8 cellular contexts compared by ENCODE assay signal in the genomic region with DNA sequence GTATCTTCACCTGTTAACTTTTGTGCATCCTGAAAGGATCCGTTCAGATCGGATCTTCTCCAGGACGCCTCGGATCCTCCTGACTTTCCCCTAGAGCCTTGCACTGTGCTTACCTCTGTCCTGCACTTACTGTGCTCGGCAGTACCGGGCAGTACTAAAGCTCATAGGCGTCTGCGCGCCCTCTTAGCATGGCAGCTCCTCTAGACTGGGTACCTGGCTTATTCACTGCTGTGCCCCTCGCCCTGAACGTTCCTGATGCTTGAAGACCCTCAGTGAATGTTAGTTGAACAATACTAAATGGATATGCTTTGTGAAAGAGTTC. TPM values are rescaled to one million over a fixed set of nuclear protein-coding genes. Genes with fewer than 3 reads are reported as not detected.
DNase-seq lines count a peak whose midpoint lies in the region; ATAC-seq and TF ChIP-seq lines count a peak whose summit lies in the region.

No MANE protein-coding gene starts in this region.

- no peaks in the 10 kb centered on the region for H3K9me3 ChIP-seq in parathyroid adenoma (ENCODE audit: control insufficient read depth, low read length)

- no peaks in the 10 kb centered on the region for H3K4me1 ChIP-seq in parathyroid adenoma

- TF ChIP-seq CTCF in fibroblast of villous mesenchyme (IDR thresholded peaks at IDR 0.05; ENCODE audit: insufficient read depth, low read depth, low read length) (no peak), parathyroid adenoma (IDR thresholded peaks at IDR 0.05) (no peak)

- no peaks in the 10 kb centered on the region for H3K36me3 ChIP-seq in parathyroid adenoma (ENCODE audit: control insufficient read depth, insufficient read depth, low read length)

- peak overlapping the region; percentile 79 for H3K4me3 ChIP-seq in fibroblast of villous mesenchyme (ENCODE audit: low read depth, low read length)
- H3K4me3 ChIP-seq in parathyroid adenoma (ENCODE audit: low read depth, low read length): peak overlapping the region; percentile 84

- DNase-seq in SK-N-DZ (ENCODE audit: low spot score): peak; percentile 13
- no peak for DNase-seq in fibroblast of villous mesenchyme (ENCODE audit: low read depth)
- DNase-seq in NCI-H69 (lab: John Stamatoyannopoulos, UW): no peak
- no peak for DNase-seq in effector CD8-positive, alpha-beta T cell (lab: John Stamatoyannopoulos, UW)
- DNase-seq in stimulated activated naive CD4-positive, alpha-beta T cell treated with Interleukin-2 at 50 U/mL for 16 hours (lab: John Stamatoyannopoulos, UW): no peak
- DNase-seq in mesenteric fat pad (ENCODE audit: low spot score): no peak

- H3K27me3 ChIP-seq in parathyroid adenoma (ENCODE audit: control insufficient read depth, insufficient read depth, low read length): no peaks in the 10 kb centered on the region

- H3K9ac ChIP-seq in parathyroid adenoma: no peak overlapping the region

- H2AFZ ChIP-seq in parathyroid adenoma: peak overlapping the region; percentile 94

- peak overlapping the region; percentile 71 for H3K27ac ChIP-seq in parathyroid adenoma

- peak overlapping the region; percentile 93 for H3K4me2 ChIP-seq in parathyroid adenoma (ENCODE audit: low read length)

- peak; percentile 30 for ATAC-seq in GM18502 (IDR thresholded peaks at IDR 0.05; ENCODE audit: poor library complexity, unreplicated experiment)

- H3K79me2 ChIP-seq in parathyroid adenoma: peaks cover 4% of the 10 kb centered on the region

RNA-seq across cellular contexts. Expression of a gene that starts 1.0 kb away (rescaled TPM):
- polyA plus RNA-seq in SK-N-DZ (2014; cell fraction: cytosol; rRNA removed): 68.7 and 81.5 TPM in 2 replicates
- polyA plus RNA-seq in SK-N-DZ (2014; cell fraction: nucleus; rRNA removed): 31.5 and 43.3 TPM in 2 replicates
- total RNA-seq in fibroblast of villous mesenchyme (113 and 170 TPM in 2 replicates), mesenteric fat pad (153 TPM)

RNA-seq across cellular contexts. Expression of a gene that starts 6.5 kb away (rescaled TPM):
- polyA plus RNA-seq in SK-N-DZ (2014; cell fraction: cytosol; rRNA removed): 0.24 and 0.61 TPM in 2 replicates
- polyA plus RNA-seq in SK-N-DZ (2014; cell fraction: nucleus; rRNA removed): 0.60 and 1.1 TPM in 2 replicates
- 25.5 and 28.3 TPM in 2 replicates for total RNA-seq in fibroblast of villous mesenchyme
- 105 TPM for total RNA-seq in mesenteric fat pad
